Comparison of ENCODE assay signal across 1 cellular context in the genomic region with DNA sequence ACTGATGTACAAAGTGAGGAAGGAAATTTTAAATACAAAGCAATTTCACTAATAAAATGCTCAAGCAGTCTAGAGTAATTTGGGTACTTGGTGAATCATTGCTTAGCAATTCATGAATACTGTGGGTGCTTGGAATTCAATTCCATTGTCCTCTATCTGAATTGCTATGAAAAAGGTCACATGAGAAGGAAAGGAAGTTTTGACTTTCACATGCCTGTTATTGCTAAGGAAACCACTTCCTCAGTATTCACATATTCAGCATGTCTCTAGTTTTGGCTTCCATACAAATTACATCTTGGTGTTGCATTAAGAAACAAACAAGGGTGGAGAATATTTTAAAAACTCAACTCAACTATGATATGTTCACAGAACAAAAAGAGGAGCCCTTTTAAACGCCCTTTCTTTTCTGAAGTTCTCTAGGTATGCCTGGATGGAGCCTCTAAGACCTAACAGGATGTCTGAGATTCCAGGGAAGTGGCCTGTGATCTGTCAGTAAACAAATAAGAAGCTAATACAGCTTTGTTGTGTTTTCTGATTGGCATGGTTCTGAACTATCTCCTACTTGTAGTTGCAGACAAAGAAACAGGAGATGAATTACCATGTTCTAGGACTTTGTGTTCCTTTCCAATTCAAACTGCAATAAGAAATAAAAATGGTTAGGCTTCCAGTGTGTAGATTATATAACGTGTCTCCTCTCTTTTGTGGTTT.
TF ChIP-seq lines count a peak whose summit lies in the region.

No MANE protein-coding gene starts in this region.

TF ChIP-seq in HCT116, 20 proteins besides CTCF, POLR2A, EP300 and RAD21 (continued from another document):
- TF ChIP-seq, protein P1, sequence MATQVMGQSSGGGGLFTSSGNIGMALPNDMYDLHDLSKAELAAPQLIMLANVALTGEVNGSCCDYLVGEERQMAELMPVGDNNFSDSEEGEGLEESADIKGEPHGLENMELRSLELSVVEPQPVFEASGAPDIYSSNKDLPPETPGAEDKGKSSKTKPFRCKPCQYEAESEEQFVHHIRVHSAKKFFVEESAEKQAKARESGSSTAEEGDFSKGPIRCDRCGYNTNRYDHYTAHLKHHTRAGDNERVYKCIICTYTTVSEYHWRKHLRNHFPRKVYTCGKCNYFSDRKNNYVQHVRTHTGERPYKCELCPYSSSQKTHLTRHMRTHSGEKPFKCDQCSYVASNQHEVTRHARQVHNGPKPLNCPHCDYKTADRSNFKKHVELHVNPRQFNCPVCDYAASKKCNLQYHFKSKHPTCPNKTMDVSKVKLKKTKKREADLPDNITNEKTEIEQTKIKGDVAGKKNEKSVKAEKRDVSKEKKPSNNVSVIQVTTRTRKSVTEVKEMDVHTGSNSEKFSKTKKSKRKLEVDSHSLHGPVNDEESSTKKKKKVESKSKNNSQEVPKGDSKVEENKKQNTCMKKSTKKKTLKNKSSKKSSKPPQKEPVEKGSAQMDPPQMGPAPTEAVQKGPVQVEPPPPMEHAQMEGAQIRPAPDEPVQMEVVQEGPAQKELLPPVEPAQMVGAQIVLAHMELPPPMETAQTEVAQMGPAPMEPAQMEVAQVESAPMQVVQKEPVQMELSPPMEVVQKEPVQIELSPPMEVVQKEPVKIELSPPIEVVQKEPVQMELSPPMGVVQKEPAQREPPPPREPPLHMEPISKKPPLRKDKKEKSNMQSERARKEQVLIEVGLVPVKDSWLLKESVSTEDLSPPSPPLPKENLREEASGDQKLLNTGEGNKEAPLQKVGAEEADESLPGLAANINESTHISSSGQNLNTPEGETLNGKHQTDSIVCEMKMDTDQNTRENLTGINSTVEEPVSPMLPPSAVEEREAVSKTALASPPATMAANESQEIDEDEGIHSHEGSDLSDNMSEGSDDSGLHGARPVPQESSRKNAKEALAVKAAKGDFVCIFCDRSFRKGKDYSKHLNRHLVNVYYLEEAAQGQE (IDR thresholded peaks at IDR 0.05; ENCODE audit: low read depth) = no peak
- no peak for TF ChIP-seq EZH2 (IDR thresholded peaks at IDR 0.05)
- no peak for TF ChIP-seq POLR2AphosphoS5 (IDR thresholded peaks at IDR 0.05; ENCODE audit: low read depth, low read length)
- TF ChIP-seq SP1 (IDR thresholded peaks at IDR 0.05; ENCODE audit: low read depth) = no peak
- TF ChIP-seq, protein P2, sequence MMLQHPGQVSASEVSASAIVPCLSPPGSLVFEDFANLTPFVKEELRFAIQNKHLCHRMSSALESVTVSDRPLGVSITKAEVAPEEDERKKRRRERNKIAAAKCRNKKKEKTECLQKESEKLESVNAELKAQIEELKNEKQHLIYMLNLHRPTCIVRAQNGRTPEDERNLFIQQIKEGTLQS (IDR thresholded peaks at IDR 0.05) = no peak
- no peak for TF ChIP-seq YY1 (IDR thresholded peaks at IDR 0.05; ENCODE audit: extremely low read depth, insufficient replicate concordance, low read depth, low read length)
- TF ChIP-seq ZFX (IDR thresholded peaks at IDR 0.05) = no peak
- no peak for TF ChIP-seq ELF1 (IDR thresholded peaks at IDR 0.05; ENCODE audit: borderline replicate concordance, low read depth)
- TF ChIP-seq, protein P3, sequence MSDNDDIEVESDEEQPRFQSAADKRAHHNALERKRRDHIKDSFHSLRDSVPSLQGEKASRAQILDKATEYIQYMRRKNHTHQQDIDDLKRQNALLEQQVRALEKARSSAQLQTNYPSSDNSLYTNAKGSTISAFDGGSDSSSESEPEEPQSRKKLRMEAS (IDR thresholded peaks at IDR 0.05) = no peak
- no peak for TF ChIP-seq EGR1 (IDR thresholded peaks at IDR 0.05; ENCODE audit: low read depth)
